In the genomic region with DNA sequence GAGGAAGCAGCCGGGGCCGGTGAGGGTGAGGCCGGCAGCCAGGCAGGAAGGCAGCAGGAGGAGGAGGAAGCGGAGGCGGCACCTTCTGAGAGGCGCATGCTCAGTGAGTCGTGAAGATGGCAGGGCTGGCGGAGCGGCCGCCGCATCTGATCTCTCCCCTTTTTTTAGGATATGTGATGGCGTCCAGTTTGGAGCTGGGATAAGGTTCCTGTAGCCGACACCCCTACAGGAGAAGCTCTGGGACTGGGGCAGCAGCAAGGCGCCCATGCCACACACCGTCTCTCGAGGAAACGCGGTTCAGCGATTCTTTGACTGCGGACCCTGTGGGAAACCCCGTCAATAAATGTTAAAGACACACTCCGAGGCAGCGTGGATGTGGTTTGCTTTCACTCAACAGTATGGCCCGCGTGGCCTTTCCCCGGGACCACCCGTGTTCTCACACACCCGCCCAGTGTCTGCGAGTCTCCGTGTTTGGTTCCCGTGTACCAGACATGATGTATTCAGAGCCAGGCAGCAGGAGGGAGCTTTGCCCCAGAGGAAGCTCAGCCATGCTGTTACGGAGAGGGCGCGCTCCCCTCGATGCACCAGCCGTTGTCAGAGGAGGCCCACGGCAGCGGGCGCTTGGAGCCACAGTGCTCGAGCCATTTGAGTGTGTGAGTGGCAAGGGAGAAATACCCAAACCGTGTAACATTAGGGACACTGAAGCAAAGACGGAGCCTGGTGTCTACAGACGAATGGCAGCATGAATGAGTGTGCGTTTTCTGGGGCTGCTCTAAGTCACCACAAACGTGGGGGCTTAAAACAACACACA, we compare ENCODE assay signal across 9 cellular contexts. TPM values are rescaled to one million over a fixed set of nuclear protein-coding genes. Genes with fewer than 3 reads are reported as not detected.
A peak's percentile ranks its signal among the peaks of the same experiment; 100 is the strongest.
DNase-seq lines count a peak whose midpoint lies in the region; ATAC-seq, FAIRE-seq and TF ChIP-seq lines count a peak whose summit lies in the region.
"Had no signal": no experiment of that assay in that cellular context is flagged by ENCODE, and none has a peak within 500 bp of the region (broad histone marks: within the 10 kb centered on the region; RNA-seq: fewer than 3 reads in every experiment).

No MANE protein-coding gene starts in this region.

- no peaks in the 10 kb centered on the region for H3K27me3 Mint-ChIP-seq in chondrocyte (ENCODE audit: low read depth)

- no peak for TF ChIP-seq POLR2A in gastrocnemius medialis (IDR thresholded peaks at IDR 0.05)

- H3K36me3 ChIP-seq in colonic mucosa: peaks cover 4% of the 10 kb centered on the region
- H3K36me3 ChIP-seq in gastrocnemius medialis: peaks cover 0 to 23% of the 10 kb centered on the region in 2 donors

- no peaks in the 10 kb centered on the region for H3K9me3 ChIP-seq in colonic mucosa
- no peaks in the 10 kb centered on the region for H3K9me3 ChIP-seq in gastrocnemius medialis

- intact Hi-C loops in colonic mucosa (cut with DNase I) (no loop called here), gastrocnemius medialis (cut with DNase I; ENCODE audit: low total_unique reads) (loop anchor here (10.0 kb wide), 1 partner anchor 178 kb away; no protein-coding TSS in a partner anchor)

- peak; percentile 89 for FAIRE-seq in GM19239 (lab: Jason Lieb, UNC)
- FAIRE-seq: endometrium had no signal

- H3K9me3 Mint-ChIP-seq in chondrocyte (ENCODE audit: low read depth): no peaks in the 10 kb centered on the region

- DNase-seq in GM19239 (ENCODE audit: insufficient read length, low spot score): peak; percentile 80
- peak; percentile 71 for DNase-seq in activated CD4-positive, CD25-positive, alpha-beta regulatory T cell treated with anti-CD3 and anti-CD28 coated beads, Interleukin-2, amount 50 U/mL, for 72 hours
- peak; percentile 46 for DNase-seq in colonic mucosa
- DNase-seq in gastrocnemius medialis: peak in 1 of 2 donors; percentile 39
- DNase-seq in NCI-H510A (lab: John Stamatoyannopoulos, UW): no peak
- DNase-seq in chondrocyte (ENCODE audit: low spot score): no peak
- no peak for DNase-seq in DMS114 treated with DMSO at 0.1 percent for 48 hours (lab: John Stamatoyannopoulos, UW; ENCODE audit: unreplicated experiment)
- no peak for DNase-seq in NCI-H524 (lab: John Stamatoyannopoulos, UW)

- TF ChIP-seq CTCF in colonic mucosa (IDR thresholded peaks at IDR 0.05): no peak
- TF ChIP-seq CTCF in gastrocnemius medialis (IDR thresholded peaks at IDR 0.05 in 4 of 5, conservative IDR thresholded peaks at IDR 0.05 in 1 of 5): no peak
- no peak for TF ChIP-seq CTCF in chondrocyte (IDR thresholded peaks at IDR 0.05)

- H3K27ac Mint-ChIP-seq in chondrocyte (ENCODE audit: unreplicated experiment): no peak overlapping the region

- H3K27me3 ChIP-seq in colonic mucosa: no peaks in the 10 kb centered on the region
- no peaks in the 10 kb centered on the region for H3K27me3 ChIP-seq in gastrocnemius medialis

- ATAC-seq in gastrocnemius medialis: no peak

- H3K36me3 Mint-ChIP-seq in chondrocyte (ENCODE audit: low read depth): peaks cover 43% of the 10 kb centered on the region

- H3K27ac ChIP-seq in colonic mucosa (no peak overlapping the region), gastrocnemius medialis (peak overlapping the region; percentile 82 to 95 (median 84))

- no peak overlapping the region for H3K9ac ChIP-seq in colonic mucosa (ENCODE audit: low read depth in 2 of 2, low read length in 2 of 2)

- H3K4me1 ChIP-seq in colonic mucosa (no peaks in the 10 kb centered on the region), gastrocnemius medialis (peaks cover 30 to 45% of the 10 kb centered on the region in 2 donors)

- in situ Hi-C loops in gastrocnemius medialis (cut with MboI; ENCODE audit: low sequenced_read_pairs in 4 of 4): loop anchor here (5.0 to 25.0 kb wide), 3 partner anchors 91 to 641 kb away; no protein-coding TSS in a partner anchor

- no peak overlapping the region for H3K4me3 ChIP-seq in colonic mucosa
- peak overlapping the region in 1 of 4 donors; percentile 10 for H3K4me3 ChIP-seq in gastrocnemius medialis

- H3K4me1 Mint-ChIP-seq in chondrocyte (ENCODE audit: low read depth): peaks cover 6% of the 10 kb centered on the region

- no peak overlapping the region for H3K4me3 Mint-ChIP-seq in chondrocyte (ENCODE audit: unreplicated experiment)

RNA-seq across cellular contexts. Expression of gene PARVB, which starts 27.7 kb away (rescaled TPM):
- total RNA-seq in colonic mucosa (10 to 100 TPM in 1 of 2 donors, 1 to 10 TPM in 1; 4.5 to 11.4 TPM), gastrocnemius medialis (100 to 1,000 TPM; 120 to 201 (median 147) TPM), chondrocyte (21.2 to 35.6 TPM (median 33.6 TPM) in 3 replicates)

RNA-seq across cellular contexts. Expression of gene SAMM50, which starts 41.1 kb away (rescaled TPM):
- total RNA-seq in colonic mucosa (10 to 100 TPM; 40.7 to 49.5 TPM), gastrocnemius medialis (100 to 1,000 TPM in 1 of 4 donors, 10 to 100 TPM in 3; 67.4 to 104 (median 72.0) TPM), chondrocyte (31.1 to 42.7 TPM (median 34.2 TPM) in 3 replicates)

Comparison
In these comparisons a context has a peak if more than half of its experiments do, and no peak if none do; other contexts are left out.
1. DNase-seq: peak in GM19239 (single experiment), activated CD4-positive, CD25-positive, alpha-beta regulatory T cell treated with anti-CD3 and anti-CD28 coated beads, Interleukin-2, amount 50 U/mL, for 72 hours (single experiment) and colonic mucosa (single experiment); none in NCI-H510A (single experiment), chondrocyte (single experiment), DMS114 treated with DMSO at 0.1 percent for 48 hours (single experiment) and NCI-H524 (0 of 2).